1 cellular context compared by ENCODE assay signal in the genomic region with DNA sequence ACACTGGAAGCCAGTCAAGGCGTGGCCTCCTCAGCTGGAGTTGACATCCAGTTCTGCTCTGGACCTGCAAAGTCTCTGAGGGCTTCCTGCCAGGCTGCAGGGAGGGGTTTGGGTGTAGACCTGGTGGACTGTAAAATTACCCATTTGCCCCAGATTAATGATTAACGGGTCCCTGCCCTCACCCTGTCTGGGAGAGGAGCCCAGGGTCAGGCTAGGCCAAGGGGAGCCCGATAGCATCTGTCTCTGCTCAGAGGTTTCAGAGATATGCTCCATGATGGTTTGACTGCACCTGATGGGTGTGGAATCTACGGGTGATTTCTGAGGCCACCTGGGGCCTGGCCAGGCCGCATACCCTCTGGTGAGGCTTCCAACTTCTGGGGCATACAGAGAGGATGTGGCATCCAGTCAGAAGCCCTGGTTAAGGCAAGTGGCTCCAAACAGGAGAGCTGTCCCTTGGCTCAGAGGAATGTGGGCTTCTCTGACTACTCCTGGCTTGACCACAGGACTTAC.
A peak's percentile ranks its signal among the peaks of the same experiment; 100 is the strongest.
TF ChIP-seq lines count a peak whose summit lies in the region.

No MANE protein-coding gene starts in this region.

TF ChIP-seq in liver, 16 proteins besides CTCF, POLR2A, EP300 and RAD21:
- TF ChIP-seq SP1 (IDR thresholded peaks at IDR 0.05) = peak; percentile 74
- TF ChIP-seq HNF4A (conservative IDR thresholded peaks at IDR 0.05) = peak; percentile 41 to 60
- peak; percentile 89 to 90 for TF ChIP-seq RXRA (IDR thresholded peaks at IDR 0.05)
- no peak for TF ChIP-seq TAF1 (conservative IDR thresholded peaks at IDR 0.05)
- peak; percentile 46 for TF ChIP-seq REST (IDR thresholded peaks at IDR 0.05)
